Comparison of ENCODE assay signal across 8 cellular contexts in the genomic region with DNA sequence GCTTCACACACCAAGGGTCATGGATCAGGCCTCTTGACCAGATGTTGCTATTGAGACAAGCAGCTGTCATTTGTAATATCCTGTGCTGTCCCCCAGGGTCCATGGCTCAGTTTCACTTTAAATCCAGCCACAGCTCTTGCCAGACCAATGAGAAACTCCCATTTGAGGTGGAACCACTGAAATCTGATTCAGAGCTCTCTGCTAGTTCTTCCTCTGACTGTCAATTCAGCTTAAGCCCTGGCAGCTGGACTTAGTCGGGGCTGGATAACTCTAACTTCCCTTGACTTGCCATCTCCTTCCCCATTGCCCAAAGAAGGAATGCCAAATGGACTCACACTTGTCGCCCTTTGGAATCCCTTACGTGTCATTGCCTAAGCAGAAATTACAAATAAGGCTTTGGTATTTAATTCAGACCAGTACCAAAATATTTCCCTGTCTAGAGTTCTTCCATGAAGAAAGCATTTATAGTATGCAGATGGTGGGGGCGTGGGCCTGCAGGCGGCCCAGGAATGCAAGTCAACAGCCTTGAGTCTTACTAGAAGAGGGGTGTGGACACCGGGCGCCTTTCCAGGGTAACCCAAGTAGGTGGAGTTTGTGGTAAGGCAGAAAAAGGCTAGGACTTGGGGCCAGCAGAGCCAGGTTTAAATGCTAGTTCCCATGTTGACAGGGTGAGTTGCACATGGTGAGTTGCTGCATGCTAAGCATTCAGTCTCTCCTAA.
A peak's percentile ranks its signal among the peaks of the same experiment; 100 is the strongest.
DNase-seq lines count a peak whose midpoint lies in the region; ATAC-seq and TF ChIP-seq lines count a peak whose summit lies in the region.

No MANE protein-coding gene starts in this region.

- no peaks in the 10 kb centered on the region for H3K36me3 Mint-ChIP-seq in glutamatergic neuron (ENCODE audit: unreplicated experiment)

- H3K4me2 ChIP-seq in smooth muscle cell, result peak overlapping the region; percentile 73

- H2AFZ ChIP-seq in smooth muscle cell (ENCODE audit: low read depth), result no peak overlapping the region

- ATAC-seq in GM19351 (IDR thresholded peaks at IDR 0.05; ENCODE audit: unreplicated experiment) (peak; percentile 74), HG03108 (IDR thresholded peaks at IDR 0.05; ENCODE audit: unreplicated experiment) (peak; percentile 76), SK-N-SH treated with all-trans-retinoic acid at 6 μM for 48 hours (peak; percentile 93)
- ATAC-seq in stimulated activated naive CD8-positive, alpha-beta T cell treated with anti-CD3 and anti-CD28 coated beads, Interleukin-15, Interleukin-2, amounts not matched to agents 100 U/mL and 50 U/mL, for 24 hours, result no peak

- peak overlapping the region; percentile 68 for H3K27ac Mint-ChIP-seq in glutamatergic neuron (ENCODE audit: unreplicated experiment)

- H3K27me3 ChIP-seq in smooth muscle cell (ENCODE audit: low read depth), result no peaks in the 10 kb centered on the region

- no peak overlapping the region for H3K9ac ChIP-seq in smooth muscle cell (ENCODE audit: low read depth)

- TF ChIP-seq CTCF in glutamatergic neuron (IDR thresholded peaks at IDR 0.05; ENCODE audit: partially characterized antibody, unreplicated experiment) (no peak), smooth muscle cell (IDR thresholded peaks at IDR 0.05; ENCODE audit: borderline replicate concordance, insufficient read depth, poor library complexity, severe bottlenecking) (no peak)

- peaks cover 15% of the 10 kb centered on the region for H3F3A ChIP-seq in smooth muscle cell (ENCODE audit: low read depth)

- H3K4me3 Mint-ChIP-seq in glutamatergic neuron (ENCODE audit: unreplicated experiment), result no peak overlapping the region

- peaks cover 18% of the 10 kb centered on the region for H3K4me1 Mint-ChIP-seq in glutamatergic neuron (ENCODE audit: low read depth, unreplicated experiment)

- H3K79me2 ChIP-seq in smooth muscle cell (ENCODE audit: low read depth), result no peaks in the 10 kb centered on the region

- H3K27me3 Mint-ChIP-seq in glutamatergic neuron (ENCODE audit: unreplicated experiment), result peaks cover 2% of the 10 kb centered on the region

- H3K4me1 ChIP-seq in smooth muscle cell (ENCODE audit: low read depth), result peaks cover 14% of the 10 kb centered on the region

- no peak for DNase-seq in glutamatergic neuron
- no peak for DNase-seq in smooth muscle cell (lab: John Stamatoyannopoulos, UW; ENCODE audit: unreplicated experiment)
- no peak for DNase-seq in germinal center (ENCODE audit: low spot score)
- DNase-seq in cerebellar nuclear complex (lab: John Stamatoyannopoulos, UW), result no peak
- no peak for DNase-seq in stimulated activated naive CD8-positive, alpha-beta T cell treated with anti-CD3 and anti-CD28 coated beads, Interleukin-15, Interleukin-2, amounts not matched to agents 100 U/mL and 50 U/mL, for 24 hours

- no peaks in the 10 kb centered on the region for H3K9me3 ChIP-seq in smooth muscle cell (replicated peaks; ENCODE audit: low read depth)

- no peak overlapping the region for H3K4me3 ChIP-seq in smooth muscle cell

- peaks cover 4% of the 10 kb centered on the region for H3K9me3 Mint-ChIP-seq in glutamatergic neuron (ENCODE audit: unreplicated experiment)

- H3K27ac ChIP-seq in smooth muscle cell (ENCODE audit: low read depth), result peak overlapping the region; percentile 44

- WGBS in smooth muscle cell (ENCODE audit: low lambda C conversion rate), result 13% methylated on average over 7 of the region's 7 CpGs

- no peaks in the 10 kb centered on the region for H4K20me1 ChIP-seq in smooth muscle cell (ENCODE audit: low read depth)

- no peaks in the 10 kb centered on the region for H3K36me3 ChIP-seq in smooth muscle cell (ENCODE audit: low read depth)

TF ChIP-seq in SK-N-SH treated with all-trans-retinoic acid at 6 μM for 48 hours, 23 proteins besides CTCF, POLR2A, EP300 and RAD21:
- TF ChIP-seq RARB (CRISPR knock-in tag; IDR thresholded peaks at IDR 0.05), result no peak
- no peak for TF ChIP-seq ZFP30 (CRISPR knock-in tag; IDR thresholded peaks at IDR 0.05)
- no peak for TF ChIP-seq ZNF565 (CRISPR knock-in tag; conservative IDR thresholded peaks at IDR 0.05; ENCODE audit: low read depth)
- no peak for TF ChIP-seq GLIS3 (CRISPR knock-in tag; IDR thresholded peaks at IDR 0.05)
- TF ChIP-seq PPARA (CRISPR knock-in tag; IDR thresholded peaks at IDR 0.05; ENCODE audit: borderline replicate concordance), result no peak
- peak; percentile 18; the same call in 1 of the 2 replicates for TF ChIP-seq ISL1 (CRISPR knock-in tag; IDR thresholded peaks at IDR 0.05)
- TF ChIP-seq TOX (CRISPR knock-in tag; IDR thresholded peaks at IDR 0.05; ENCODE audit: borderline replicate concordance), result no peak
